ENCODE assay signal across 12 cellular contexts in genomic region chr1:113226118-113226517, GRCh38.
DNase-seq lines count a peak whose midpoint lies in the region; ATAC-seq, FAIRE-seq and TF ChIP-seq lines count a peak whose summit lies in the region.
"Had no signal": no experiment of that assay in that cellular context is flagged by ENCODE, and none has a peak within 500 bp of the region (broad histone marks: within the 10 kb centered on the region; RNA-seq: fewer than 3 reads in every experiment).

No MANE protein-coding gene starts in this region.

- no peak overlapping the region for H3K4me3 ChIP-seq in pancreas
- H3K4me3 ChIP-seq: SK-N-MC had no signal

- in situ Hi-C loops in GM13976 (cut with MboI; ENCODE audit: low sequenced_read_pairs, unreplicated experiment): no loop called here

- H3K27me3 Mint-ChIP-seq in activated T-helper 17 cell treated with anti-CD3 and anti-CD28 coated beads, Interleukin-2, amount 50 U/mL, for 72 hours: peaks cover 24% of the 10 kb centered on the region

- WGBS in pancreas, 2 donors: 87 to 93% methylated on average over 9 of the region's 9 CpGs

- no peaks in the 10 kb centered on the region for H3K9me3 Mint-ChIP-seq in activated T-helper 17 cell treated with anti-CD3 and anti-CD28 coated beads, Interleukin-2, amount 50 U/mL, for 72 hours

- intact Hi-C loops in pancreas (cut with DNase I): no loop called here

- H3K4me3 Mint-ChIP-seq in activated T-helper 17 cell treated with anti-CD3 and anti-CD28 coated beads, Interleukin-2, amount 50 U/mL, for 72 hours: peak overlapping the region; percentile 30

- H3K27ac ChIP-seq in pancreas: no peak overlapping the region
- H3K27ac ChIP-seq: SK-N-MC had no signal

- H3K9me3 ChIP-seq in pancreas: no peaks in the 10 kb centered on the region

- H3K27me3 ChIP-seq in pancreas: no peaks in the 10 kb centered on the region

- DNase-seq in GM13976 (ENCODE audit: low spot score): peak; percentile 44
- peak; percentile 51 for DNase-seq in middle frontal gyrus (ENCODE audit: extremely low spot score, low spot score)
- DNase-seq in pancreas: no peak
- no peak for DNase-seq in kidney tubule cell (ENCODE audit: low spot score)
- no peak for DNase-seq in NCI-H2196 (lab: John Stamatoyannopoulos, UW; ENCODE audit: unreplicated experiment)
- DNase-seq: IMR-90, NCI-H2171 treated with DMSO at 0.1 percent for 48 hours had no signal

- H3K27ac Mint-ChIP-seq in activated T-helper 17 cell treated with anti-CD3 and anti-CD28 coated beads, Interleukin-2, amount 50 U/mL, for 72 hours: peak overlapping the region; percentile 59

- ATAC-seq in HG02588 (IDR thresholded peaks at IDR 0.05; ENCODE audit: unreplicated experiment) (peak; percentile 67), HG03378 (IDR thresholded peaks at IDR 0.05; ENCODE audit: unreplicated experiment) (no peak), pancreas (no peak)
- ATAC-seq in activated T-helper 17 cell treated with anti-CD3 and anti-CD28 coated beads, Interleukin-2, amount 50 U/mL, for 72 hours (replicated peaks): peak; percentile 97

- no peaks in the 10 kb centered on the region for H3K36me3 Mint-ChIP-seq in activated T-helper 17 cell treated with anti-CD3 and anti-CD28 coated beads, Interleukin-2, amount 50 U/mL, for 72 hours (ENCODE audit: low read depth)

- no peak for FAIRE-seq in pancreas (lab: Jason Lieb, UNC)
- FAIRE-seq: colon had no signal

- H3K36me3 ChIP-seq in pancreas: no peaks in the 10 kb centered on the region

- peaks cover 8% of the 10 kb centered on the region for H3K4me1 Mint-ChIP-seq in activated T-helper 17 cell treated with anti-CD3 and anti-CD28 coated beads, Interleukin-2, amount 50 U/mL, for 72 hours

- H3K4me1 ChIP-seq in pancreas: peaks cover 0 to 6% (median 0%) of the 10 kb centered on the region in 3 donors

- TF ChIP-seq CTCF in GM13976 (IDR thresholded peaks at IDR 0.05; ENCODE audit: borderline replicate concordance, control extremely low read depth, extremely low read depth, insufficient read depth, missing control alignments): no peak
- no peak for TF ChIP-seq CTCF in pancreas (IDR thresholded peaks at IDR 0.05)

Comparison
In these comparisons a context has a peak if more than half of its experiments do, and no peak if none do; other contexts are left out.
1. DNase-seq: peak in GM13976 (single experiment) and middle frontal gyrus (single experiment); none in pancreas (0 of 6), kidney tubule cell (single experiment) and NCI-H2196 (single experiment).
2. ATAC-seq: peak in HG02588 (single experiment) and activated T-helper 17 cell treated with anti-CD3 and anti-CD28 coated beads, Interleukin-2, amount 50 U/mL, for 72 hours (single experiment); none in HG03378 (single experiment) and pancreas (0 of 4).